ENCODE assay signal across 21 cellular contexts in the genomic region with DNA sequence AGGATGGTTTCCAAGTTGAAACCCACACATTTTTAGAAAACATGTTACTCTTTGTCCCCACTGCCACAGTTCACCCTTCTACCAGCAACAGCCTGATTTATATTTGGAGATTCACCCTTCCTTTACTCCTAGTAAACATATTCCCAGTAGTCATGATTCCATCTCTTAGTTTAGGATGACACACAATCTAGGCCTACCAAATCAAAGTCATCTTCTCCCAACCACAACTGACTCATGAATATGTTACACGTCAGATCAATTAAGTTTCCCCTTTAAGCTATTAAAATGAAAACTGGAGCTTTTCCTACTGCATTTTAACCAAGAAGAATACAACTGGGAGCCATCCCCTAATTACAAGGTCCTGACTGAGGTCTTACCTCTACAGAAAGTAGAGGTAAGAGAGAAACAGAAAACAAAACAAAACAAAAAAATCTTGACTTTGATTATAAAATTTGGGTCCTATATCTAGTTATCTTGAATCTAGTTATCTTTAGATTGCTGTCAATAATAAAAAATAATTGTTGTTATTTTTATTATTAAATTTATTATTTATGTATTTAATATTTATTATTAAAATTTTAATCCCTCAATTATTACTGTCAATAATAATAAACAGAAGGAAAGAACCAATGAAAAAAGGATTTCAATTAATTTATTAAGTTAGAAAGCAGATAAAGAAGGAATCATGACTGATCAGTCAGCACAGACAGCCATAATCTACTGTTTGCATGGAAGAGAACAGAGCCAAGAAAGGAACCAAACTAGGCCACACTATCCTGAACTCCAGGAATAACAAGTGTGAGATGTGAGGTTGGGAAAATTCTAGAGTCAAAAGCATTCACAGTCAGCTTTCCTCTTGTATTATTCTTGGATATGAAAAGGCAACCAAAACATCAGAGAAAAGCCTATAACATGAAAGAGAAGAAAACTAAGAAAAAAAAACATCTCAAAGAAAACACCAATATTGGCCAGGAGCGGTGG. TPM values are rescaled to one million over a fixed set of nuclear protein-coding genes. Genes with fewer than 3 reads are reported as not detected.
DNase-seq lines count a peak whose midpoint lies in the region; FAIRE-seq and TF ChIP-seq lines count a peak whose summit lies in the region.
"Had no signal": no experiment of that assay in that cellular context is flagged by ENCODE, and none has a peak within 500 bp of the region (broad histone marks: within the 10 kb centered on the region; RNA-seq: fewer than 3 reads in every experiment).

No MANE protein-coding gene starts in this region.

- WGBS in sigmoid colon, 2 donors: 98 to 99% methylated on average over 2 of the region's 2 CpGs
- 97% methylated on average over 2 of the region's 2 CpGs for WGBS in prostate gland

- TF ChIP-seq POLR2A in sigmoid colon (IDR thresholded peaks at IDR 0.05): no peak
- no peak for TF ChIP-seq POLR2A in prostate gland (IDR thresholded peaks at IDR 0.05)

- no peak overlapping the region for H3K4me3 Mint-ChIP-seq in HFFc6
- H3K4me3 Mint-ChIP-seq: activated CD4-positive, alpha-beta memory T cell treated with anti-CD3 and anti-CD28 coated beads, Interleukin-2, amount 10 ng/mL, durations not matched to agents 7 days and 5 days; activated naive CD8-positive, alpha-beta T cell; activated T-cell treated with anti-CD3 and anti-CD28 coated beads, Interleukin-2, amount 50 U/mL, for 72 hours; immature natural killer cell; nephron progenitor cell; stimulated activated naive CD8-positive, alpha-beta T cell treated with anti-CD3 and anti-CD28 coated beads, Interleukin-15, amount 100 ng/mL, for 72 hours had no signal

- peaks cover 46% of the 10 kb centered on the region for H3K36me3 Mint-ChIP-seq in HFFc6 (ENCODE audit: low read depth)

- peak; percentile 63 for FAIRE-seq in frontal cortex (lab: Jason Lieb, UNC)
- FAIRE-seq: urothelium cell line had no signal

- H3K4me3 ChIP-seq in sigmoid colon: no peak overlapping the region
- H3K4me3 ChIP-seq in prostate gland: no peak overlapping the region

- H3K9me3 ChIP-seq in sigmoid colon: no peaks in the 10 kb centered on the region
- no peaks in the 10 kb centered on the region for H3K9me3 ChIP-seq in prostate gland

- TF ChIP-seq EP300 in sigmoid colon (IDR thresholded peaks at IDR 0.05): no peak

- TF ChIP-seq CTCF in HFFc6 (IDR thresholded peaks at IDR 0.05): no peak
- TF ChIP-seq CTCF in sigmoid colon (IDR thresholded peaks at IDR 0.05): no peak
- no peak for TF ChIP-seq CTCF in prostate gland (IDR thresholded peaks at IDR 0.05)

- peaks cover 21% of the 10 kb centered on the region for H3K4me1 Mint-ChIP-seq in HFFc6 (ENCODE audit: low read depth)
- H3K4me1 Mint-ChIP-seq: activated CD4-positive, alpha-beta memory T cell treated with anti-CD3 and anti-CD28 coated beads, Interleukin-2, amount 10 ng/mL, durations not matched to agents 7 days and 5 days; immature natural killer cell; nephron progenitor cell; stimulated activated naive CD8-positive, alpha-beta T cell treated with anti-CD3 and anti-CD28 coated beads, Interleukin-15, amount 100 ng/mL, for 72 hours had no signal

- H3K27me3 ChIP-seq in sigmoid colon (no peaks in the 10 kb centered on the region), prostate gland (replicated peaks; ENCODE audit: insufficient read depth) (no peaks in the 10 kb centered on the region)

- intact Hi-C loops in sigmoid colon (cut with DNase I): no loop called here
- intact Hi-C loops in prostate gland (cut with DNase I): no loop called here

- H3K4me1 ChIP-seq in sigmoid colon (peaks cover 0 to 3% (median 0%) of the 10 kb centered on the region in 4 donors), prostate gland (replicated peaks) (no peaks in the 10 kb centered on the region)

- peaks cover 0 to 7% (median 0%) of the 10 kb centered on the region in 4 donors for H3K36me3 ChIP-seq in sigmoid colon
- H3K36me3 ChIP-seq in prostate gland: no peaks in the 10 kb centered on the region

- H3K9me3 Mint-ChIP-seq in HFFc6: no peaks in the 10 kb centered on the region
- H3K9me3 Mint-ChIP-seq: immature natural killer cell had no signal

- H3K27me3 Mint-ChIP-seq in HFFc6 (ENCODE audit: insufficient read depth): no peaks in the 10 kb centered on the region; the same call in 1 of the 2 replicates
- H3K27me3 Mint-ChIP-seq: activated CD4-positive, alpha-beta memory T cell treated with anti-CD3 and anti-CD28 coated beads, Interleukin-2, amount 10 ng/mL, durations not matched to agents 7 days and 5 days; activated naive CD8-positive, alpha-beta T cell; stimulated activated naive CD8-positive, alpha-beta T cell treated with anti-CD3 and anti-CD28 coated beads, Interleukin-15, amount 100 ng/mL, for 72 hours had no signal

- H3K27ac Mint-ChIP-seq in HFFc6: peak overlapping the region; percentile 71; the same call in 1 of the 2 replicates
- H3K27ac Mint-ChIP-seq: activated CD4-positive, alpha-beta memory T cell treated with anti-CD3 and anti-CD28 coated beads, Interleukin-2, amount 10 ng/mL, durations not matched to agents 7 days and 5 days; activated naive CD8-positive, alpha-beta T cell; activated T-cell treated with anti-CD3 and anti-CD28 coated beads, Interleukin-2, amount 50 U/mL, for 72 hours; immature natural killer cell; nephron progenitor cell; stimulated activated naive CD8-positive, alpha-beta T cell treated with anti-CD3 and anti-CD28 coated beads, Interleukin-15, amount 100 ng/mL, for 72 hours had no signal

- DNase-seq in AG08395 (ENCODE audit: low spot score) (peak; percentile 81), HFFc6 (peak; percentile 81), astrocyte of the hippocampus (ENCODE audit: low read depth, low spot score) (peak; percentile 51), frontal cortex (ENCODE audit: low spot score in 2 of 2) (no peak), NCI-H345 treated with DMSO at 0.1 percent for 48 hours (lab: John Stamatoyannopoulos, UW; ENCODE audit: unreplicated experiment) (no peak), sigmoid colon (no peak), HPDE6-E6E7 (ENCODE audit: extremely low spot score) (no peak), prostate gland (ENCODE audit: low spot score) (no peak)
- DNase-seq: ACHN; activated CD4-positive, alpha-beta memory T cell treated with anti-CD3 and anti-CD28 coated beads, Interleukin-2, amount 10 ng/mL, durations not matched to agents 7 days and 5 days; activated T-cell treated with anti-CD3 and anti-CD28 coated beads, Interleukin-2, amount 50 U/mL, for 72 hours; COR-L47; glutamatergic neuron; immature natural killer cell; NCI-H1092; NCI-H2107; NCI-H526 treated with DMSO at 0.1 percent for 48 hours; nephron progenitor cell; stimulated activated naive CD8-positive, alpha-beta T cell treated with anti-CD3 and anti-CD28 coated beads, Interleukin-15, amount 100 ng/mL, for 72 hours had no signal

- no peak overlapping the region for H3K27ac ChIP-seq in sigmoid colon
- H3K27ac ChIP-seq in prostate gland: no peak overlapping the region

RNA-seq across cellular contexts. Expression of a gene that starts 12.5 kb away (rescaled TPM):
- total RNA-seq in HFFc6 (2021; fragmentation: NEBNext Ultra II Directional; extraction: Animal tissue kit (Norgen Biotek cat#: 25700)): 10 to 100 TPM in 4 of 6 experiments, 1 to 10 TPM in 2; 8.9 to 14.8 (median 12.1) TPM
- total RNA-seq in frontal cortex (9.0 TPM), sigmoid colon (10 to 100 TPM in 3 of 4 donors, 1 to 10 TPM in 1; 9.6 to 13.2 (median 10.5) TPM), prostate gland (10 to 100 TPM in 1 of 2 donors, 1 to 10 TPM in 1; 8.9 to 17.6 TPM)
- polyA plus RNA-seq in sigmoid colon: 1 to 10 TPM; 3.6 to 6.1 (median 4.2) TPM

Comparison
In these comparisons a context has a peak if more than half of its experiments do, and no peak if none do; other contexts are left out.
1. DNase-seq: peak in AG08395 (single experiment), HFFc6 (single experiment) and astrocyte of the hippocampus (single experiment); none in frontal cortex (0 of 2), NCI-H345 treated with DMSO at 0.1 percent for 48 hours (single experiment), sigmoid colon (single experiment), HPDE6-E6E7 (single experiment) and prostate gland (single experiment).